8 cellular contexts compared by ENCODE assay signal in the genomic region with DNA sequence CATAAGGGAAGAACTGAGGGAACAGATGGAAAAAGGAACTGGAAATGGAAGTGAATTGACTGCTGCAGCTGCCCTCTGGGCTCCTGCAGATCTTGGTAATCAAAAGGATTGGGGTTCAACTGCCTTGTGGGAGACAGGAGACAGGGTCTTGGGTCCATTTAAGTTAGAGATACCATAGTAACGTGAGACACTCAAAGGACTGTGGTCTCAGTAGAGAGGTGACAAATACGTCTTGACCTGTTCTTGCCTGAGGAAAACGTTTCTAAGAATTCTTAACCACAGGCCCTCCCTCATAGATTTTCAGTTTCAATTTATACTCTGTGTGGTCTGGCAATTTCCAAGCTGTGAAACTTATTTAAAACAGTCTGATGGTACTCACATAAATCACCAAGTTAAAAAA.
DNase-seq lines count a peak whose midpoint lies in the region; ATAC-seq and TF ChIP-seq lines count a peak whose summit lies in the region.

No MANE protein-coding gene starts in this region.

- CTCF ChIA-PET in activated CD4-positive, alpha-beta T cell treated with anti-CD3 and anti-CD28 coated beads, Interleukin-2, amount 10 ng/mL, durations not matched to agents 7 days and 5 days (lab: Charles Lee) = interaction anchor here (1.3 kb wide), 2 partner anchors 17 to 44 kb away, joined by 3 read pairs; no protein-coding TSS in a partner anchor

- no peak overlapping the region for H3K27ac ChIP-seq in H9 (ENCODE audit: insufficient read length, low read depth, low read length)

- no peak overlapping the region for H3K23ac ChIP-seq in H9 (ENCODE audit: insufficient read length, low read depth, low read length)

- H3K27me3 Mint-ChIP-seq in activated CD4-positive, alpha-beta T cell treated with anti-CD3 and anti-CD28 coated beads, Interleukin-2, amount 10 ng/mL, durations not matched to agents 7 days and 5 days = no peaks in the 10 kb centered on the region
- H3K27me3 Mint-ChIP-seq in H9 (ENCODE audit: low read depth) = no peaks in the 10 kb centered on the region

- H3K56ac ChIP-seq in H9 (ENCODE audit: insufficient read length, low read depth, low read length) = no peak overlapping the region

- peaks cover 78% of the 10 kb centered on the region for H3K36me3 Mint-ChIP-seq in activated CD4-positive, alpha-beta T cell treated with anti-CD3 and anti-CD28 coated beads, Interleukin-2, amount 10 ng/mL, durations not matched to agents 7 days and 5 days (ENCODE audit: low read depth)
- H3K36me3 Mint-ChIP-seq in stimulated activated effector memory CD8-positive, alpha-beta T cell treated with anti-CD3 and anti-CD28 coated beads, Interleukin-12 subunit alpha, Interleukin-12 subunit beta, amount 100 ng/mL, for 72 hours = peaks cover 16% of the 10 kb centered on the region
- H3K36me3 Mint-ChIP-seq in H9 (ENCODE audit: insufficient read depth in 1 of 3, low read depth in 3 of 3) = peaks cover 0 to 4% (median 2%) of the 10 kb centered on the region in 3 experiments; a peak in 3 of 7 replicates

- no peak overlapping the region for H3K14ac ChIP-seq in H9 (ENCODE audit: insufficient read depth, low read length)

- H2BK12ac ChIP-seq in H9 (ENCODE audit: insufficient read length, low read depth, low read length) = no peak overlapping the region

- peak; percentile 90 for ATAC-seq in HG03095 (IDR thresholded peaks at IDR 0.05; ENCODE audit: unreplicated experiment)
- peak; percentile 89 for ATAC-seq in stimulated activated effector memory CD8-positive, alpha-beta T cell treated with anti-CD3 and anti-CD28 coated beads, Interleukin-12 subunit alpha, Interleukin-12 subunit beta, amount 100 ng/mL, for 72 hours

- H4K8ac ChIP-seq in H9 (replicated peaks; ENCODE audit: insufficient read length, low read depth, low read length) = no peak overlapping the region

- H3K27ac Mint-ChIP-seq in activated CD4-positive, alpha-beta T cell treated with anti-CD3 and anti-CD28 coated beads, Interleukin-2, amount 10 ng/mL, durations not matched to agents 7 days and 5 days = peak overlapping the region; percentile 94
- H3K27ac Mint-ChIP-seq in stimulated activated effector memory CD8-positive, alpha-beta T cell treated with anti-CD3 and anti-CD28 coated beads, Interleukin-12 subunit alpha, Interleukin-12 subunit beta, amount 100 ng/mL, for 72 hours = peak overlapping the region; percentile 94
- H3K27ac Mint-ChIP-seq in H9 = no peak overlapping the region

- no peaks in the 10 kb centered on the region for H3K27me3 ChIP-seq in H9 (ENCODE audit: insufficient read depth, low read length)

- no peak overlapping the region for H2BK5ac ChIP-seq in H9 (ENCODE audit: insufficient read length, low read length)

- no peaks in the 10 kb centered on the region for H3K79me1 ChIP-seq in H9 (ENCODE audit: insufficient read depth, low read depth, low read length, poor library complexity, severe bottlenecking)

- H3K4me1 ChIP-seq in H9 (ENCODE audit: insufficient read depth, low read length) = peaks cover 9% of the 10 kb centered on the region; the same call in 1 of the 2 replicates

- no peak overlapping the region for H2AK5ac ChIP-seq in H9 (ENCODE audit: insufficient read length, low read length)

- no peak overlapping the region for H4K91ac ChIP-seq in H9 (ENCODE audit: insufficient read length, low read depth, low read length)

- peak; percentile 19 for DNase-seq in activated T-cell treated with anti-CD3 and anti-CD28 coated beads, Interleukin-2, amount 50 U/mL, for 1 hour
- no peak for DNase-seq in activated T-cell treated with anti-CD3 and anti-CD28 coated beads for 4 hours
- peak; percentile 56 for DNase-seq in activated CD4-positive, alpha-beta T cell treated with anti-CD3 and anti-CD28 coated beads, Interleukin-2, amount 10 ng/mL, durations not matched to agents 7 days and 5 days
- peak; percentile 12 to 65 for DNase-seq in stimulated activated effector memory CD8-positive, alpha-beta T cell treated with anti-CD3 and anti-CD28 coated beads, Interleukin-12 subunit alpha, Interleukin-12 subunit beta, amount 100 ng/mL, for 72 hours (ENCODE audit: low spot score in 2 of 2)
- no peak for DNase-seq in cerebellar nuclear complex (lab: John Stamatoyannopoulos, UW)
- no peak for DNase-seq in H9
- DNase-seq in NOMO-1 treated with dmso at 0.1 percent for 144 hours (lab: John Stamatoyannopoulos, UW; ENCODE audit: unreplicated experiment) = no peak

- H3K23me2 ChIP-seq in H9 (ENCODE audit: insufficient read length, low read depth, low read length, poor library complexity, severe bottlenecking) = no peaks in the 10 kb centered on the region

- peaks cover 17% of the 10 kb centered on the region for H3K9me3 Mint-ChIP-seq in activated CD4-positive, alpha-beta T cell treated with anti-CD3 and anti-CD28 coated beads, Interleukin-2, amount 10 ng/mL, durations not matched to agents 7 days and 5 days
- no peaks in the 10 kb centered on the region for H3K9me3 Mint-ChIP-seq in stimulated activated effector memory CD8-positive, alpha-beta T cell treated with anti-CD3 and anti-CD28 coated beads, Interleukin-12 subunit alpha, Interleukin-12 subunit beta, amount 100 ng/mL, for 72 hours
- no peaks in the 10 kb centered on the region for H3K9me3 Mint-ChIP-seq in H9

- H2AFZ ChIP-seq in H9 (ENCODE audit: low read length) = no peak overlapping the region

- TF ChIP-seq CTCF in H9 (conservative IDR thresholded peaks at IDR 0.05) = no peak

- no peak overlapping the region for H2BK15ac ChIP-seq in H9 (ENCODE audit: low read depth, low read length)

- peak overlapping the region; percentile 42 for H3K4me3 Mint-ChIP-seq in activated CD4-positive, alpha-beta T cell treated with anti-CD3 and anti-CD28 coated beads, Interleukin-2, amount 10 ng/mL, durations not matched to agents 7 days and 5 days
- peak overlapping the region; percentile 54 for H3K4me3 Mint-ChIP-seq in stimulated activated effector memory CD8-positive, alpha-beta T cell treated with anti-CD3 and anti-CD28 coated beads, Interleukin-12 subunit alpha, Interleukin-12 subunit beta, amount 100 ng/mL, for 72 hours
- H3K4me3 Mint-ChIP-seq in H9 = no peak overlapping the region

- no peak overlapping the region for H3K4ac ChIP-seq in H9 (ENCODE audit: low read depth, low read length)

- no peaks in the 10 kb centered on the region for H3K9me3 ChIP-seq in H9 (ENCODE audit: control insufficient read depth, low read depth, low read length)

- no peak overlapping the region for H3K9ac ChIP-seq in H9 (ENCODE audit: extremely low read depth, insufficient read length, low read length)

- no peaks in the 10 kb centered on the region for H3K79me2 ChIP-seq in H9 (ENCODE audit: insufficient read depth, low read length)

- H4K20me1 ChIP-seq in H9 (ENCODE audit: control insufficient read depth, insufficient read depth, insufficient read length) = no peaks in the 10 kb centered on the region

- H2BK20ac ChIP-seq in H9 (ENCODE audit: low read depth, low read length, poor library complexity, severe bottlenecking) = no peak overlapping the region

- peaks cover 70% of the 10 kb centered on the region for H3K4me1 Mint-ChIP-seq in activated CD4-positive, alpha-beta T cell treated with anti-CD3 and anti-CD28 coated beads, Interleukin-2, amount 10 ng/mL, durations not matched to agents 7 days and 5 days
- H3K4me1 Mint-ChIP-seq in stimulated activated effector memory CD8-positive, alpha-beta T cell treated with anti-CD3 and anti-CD28 coated beads, Interleukin-12 subunit alpha, Interleukin-12 subunit beta, amount 100 ng/mL, for 72 hours = peaks cover 56% of the 10 kb centered on the region
- H3K4me1 Mint-ChIP-seq in H9 = peaks cover 39 to 46% of the 10 kb centered on the region in 2 experiments

- H3K4me2 ChIP-seq in H9 (ENCODE audit: insufficient read depth, insufficient read length, low read length) = no peak overlapping the region

- H2BK120ac ChIP-seq in H9 (ENCODE audit: low read depth, low read length, poor library complexity, severe bottlenecking) = no peak overlapping the region

- no peak overlapping the region for H3T11ph ChIP-seq in H9 (ENCODE audit: low read length)

- no peak overlapping the region for H3K18ac ChIP-seq in H9 (ENCODE audit: insufficient read length, low read depth, low read length)

- no peak overlapping the region for H4K5ac ChIP-seq in H9 (ENCODE audit: insufficient read length, low read depth, low read length)

- WGBS in H9 (ENCODE audit: extremely low coverage, insufficient read length, low lambda C conversion rate) = no CpG with 5 or more reads among the region's 3 CpGs

- POLR2A ChIA-PET in activated CD4-positive, alpha-beta T cell treated with anti-CD3 and anti-CD28 coated beads, Interleukin-2, amount 10 ng/mL, durations not matched to agents 7 days and 5 days (lab: Charles Lee) = no interaction called here

Comparison
In these comparisons a context has a peak if more than half of its experiments do, and no peak if none do; other contexts are left out.
1. DNase-seq: peak in activated T-cell treated with anti-CD3 and anti-CD28 coated beads, Interleukin-2, amount 50 U/mL, for 1 hour (single experiment), activated CD4-positive, alpha-beta T cell treated with anti-CD3 and anti-CD28 coated beads, Interleukin-2, amount 10 ng/mL, durations not matched to agents 7 days and 5 days (single experiment) and stimulated activated effector memory CD8-positive, alpha-beta T cell treated with anti-CD3 and anti-CD28 coated beads, Interleukin-12 subunit alpha, Interleukin-12 subunit beta, amount 100 ng/mL, for 72 hours (2 of 2); none in activated T-cell treated with anti-CD3 and anti-CD28 coated beads for 4 hours (single experiment), cerebellar nuclear complex (0 of 2), H9 (single experiment) and NOMO-1 treated with dmso at 0.1 percent for 144 hours (single experiment).
2. H3K27ac Mint-ChIP-seq: peak in activated CD4-positive, alpha-beta T cell treated with anti-CD3 and anti-CD28 coated beads, Interleukin-2, amount 10 ng/mL, durations not matched to agents 7 days and 5 days (single experiment) and stimulated activated effector memory CD8-positive, alpha-beta T cell treated with anti-CD3 and anti-CD28 coated beads, Interleukin-12 subunit alpha, Interleukin-12 subunit beta, amount 100 ng/mL, for 72 hours (single experiment); none in H9 (0 of 3).
3. H3K4me3 Mint-ChIP-seq: peak in activated CD4-positive, alpha-beta T cell treated with anti-CD3 and anti-CD28 coated beads, Interleukin-2, amount 10 ng/mL, durations not matched to agents 7 days and 5 days (single experiment) and stimulated activated effector memory CD8-positive, alpha-beta T cell treated with anti-CD3 and anti-CD28 coated beads, Interleukin-12 subunit alpha, Interleukin-12 subunit beta, amount 100 ng/mL, for 72 hours (single experiment); none in H9 (0 of 2).